Comparison of ENCODE assay signal across 8 cellular contexts in the genomic region with DNA sequence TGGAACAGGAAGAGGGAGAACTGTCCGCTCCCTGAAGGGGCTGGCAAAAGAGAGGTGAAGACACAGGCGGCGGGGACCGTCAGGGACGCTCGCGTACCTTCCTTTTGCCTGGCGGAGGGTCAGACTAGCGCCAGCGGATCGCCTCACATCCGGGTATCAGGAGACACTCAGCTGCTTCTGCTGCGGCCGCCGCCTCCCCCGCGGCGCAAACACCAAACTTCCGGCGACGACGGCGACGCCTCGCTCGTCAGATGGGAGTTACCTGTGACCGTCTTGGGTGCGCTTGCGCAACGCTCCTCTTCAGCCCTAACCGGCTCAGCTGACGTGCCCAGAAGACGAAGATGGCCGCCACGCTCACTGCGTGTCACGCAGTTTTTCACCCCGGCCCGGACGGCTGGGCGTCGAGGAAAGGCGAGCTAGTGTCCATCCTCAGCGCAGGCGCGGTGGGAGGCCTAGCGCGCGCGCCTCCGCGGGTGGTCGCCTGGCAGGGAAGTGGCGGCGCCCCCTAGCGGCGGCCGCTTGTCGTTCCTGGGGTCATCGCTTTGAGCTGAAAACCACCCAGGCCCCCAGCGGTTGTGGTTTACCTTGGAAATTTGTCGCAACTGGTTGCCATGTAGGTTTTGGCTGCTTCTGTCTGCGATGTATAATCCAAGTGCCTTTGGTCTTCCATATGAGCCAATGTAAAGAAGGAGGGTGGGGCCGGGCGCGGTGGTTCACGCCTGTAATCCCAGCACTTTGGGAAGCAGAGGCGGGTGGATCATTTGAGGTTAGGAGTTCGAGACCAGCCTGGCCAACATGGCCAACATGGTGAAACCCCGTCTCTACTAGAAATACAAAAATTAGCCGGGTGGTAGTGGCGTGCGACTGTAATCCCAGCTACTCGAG. TPM values are rescaled to one million over a fixed set of nuclear protein-coding genes. Genes with fewer than 3 reads are reported as not detected.
A peak's percentile ranks its signal among the peaks of the same experiment; 100 is the strongest.
DNase-seq lines count a peak whose midpoint lies in the region; ATAC-seq, FAIRE-seq and TF ChIP-seq lines count a peak whose summit lies in the region.

A gene with protein sequence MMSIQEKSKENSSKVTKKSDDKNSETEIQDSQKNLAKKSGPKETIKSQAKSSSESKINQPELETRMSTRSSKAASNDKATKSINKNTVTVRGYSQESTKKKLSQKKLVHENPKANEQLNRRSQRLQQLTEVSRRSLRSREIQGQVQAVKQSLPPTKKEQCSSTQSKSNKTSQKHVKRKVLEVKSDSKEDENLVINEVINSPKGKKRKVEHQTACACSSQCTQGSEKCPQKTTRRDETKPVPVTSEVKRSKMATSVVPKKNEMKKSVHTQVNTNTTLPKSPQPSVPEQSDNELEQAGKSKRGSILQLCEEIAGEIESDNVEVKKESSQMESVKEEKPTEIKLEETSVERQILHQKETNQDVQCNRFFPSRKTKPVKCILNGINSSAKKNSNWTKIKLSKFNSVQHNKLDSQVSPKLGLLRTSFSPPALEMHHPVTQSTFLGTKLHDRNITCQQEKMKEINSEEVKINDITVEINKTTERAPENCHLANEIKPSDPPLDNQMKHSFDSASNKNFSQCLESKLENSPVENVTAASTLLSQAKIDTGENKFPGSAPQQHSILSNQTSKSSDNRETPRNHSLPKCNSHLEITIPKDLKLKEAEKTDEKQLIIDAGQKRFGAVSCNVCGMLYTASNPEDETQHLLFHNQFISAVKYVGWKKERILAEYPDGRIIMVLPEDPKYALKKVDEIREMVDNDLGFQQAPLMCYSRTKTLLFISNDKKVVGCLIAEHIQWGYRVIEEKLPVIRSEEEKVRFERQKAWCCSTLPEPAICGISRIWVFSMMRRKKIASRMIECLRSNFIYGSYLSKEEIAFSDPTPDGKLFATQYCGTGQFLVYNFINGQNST (minus strand): TSS at position 179 of the 885 bp plus-strand sequence. CDS start 25,861 bp downstream, outside the sequence.

- peak; percentile 98 for TF ChIP-seq POLR2A in Raji (IDR thresholded peaks at IDR 0.05; ENCODE audit: insufficient read depth, low read depth, low read length)

- H3K4me3 ChIP-seq in H7 (ENCODE audit: insufficient read depth, low read depth, low read length) (peak within 1 kb of the TSS; percentile 93), Loucy (ENCODE audit: low read length, poor library complexity, severe bottlenecking) (peak within 1 kb of the TSS; percentile 91), fibroblast of the aortic adventitia (ENCODE audit: low read depth, low read length) (peak within 1 kb of the TSS; percentile 94)

- H3K9me2 ChIP-seq in Loucy (replicated peaks; ENCODE audit: low read depth, low read length) = no peaks in the 10 kb centered on the region

- peaks cover 3% of the 10 kb centered on the region for H3K27me3 Mint-ChIP-seq in nephron progenitor cell (ENCODE audit: low read depth, poor library complexity)
- H3K27me3 Mint-ChIP-seq in stimulated activated naive CD8-positive, alpha-beta T cell treated with anti-CD3 and anti-CD28 coated beads, Interleukin-15, amount 100 ng/mL, for 72 hours = no peaks in the 10 kb centered on the region

- peak within 1 kb of the TSS; percentile 97 for H2AFZ ChIP-seq in Loucy (ENCODE audit: low read length)

- TF ChIP-seq CTCF in Loucy (conservative IDR thresholded peaks at IDR 0.05; ENCODE audit: low read length) (peak; percentile 64), fibroblast of the aortic adventitia (IDR thresholded peaks at IDR 0.05; ENCODE audit: insufficient read depth, low read length) (peak; percentile 68), nephron progenitor cell (IDR thresholded peaks at IDR 0.05) (peak; percentile 96)

- peak within 1 kb of the TSS; percentile 91 for H3K9ac ChIP-seq in Loucy (ENCODE audit: low read depth, low read length, poor library complexity, severe bottlenecking)

- H3K9me3 Mint-ChIP-seq in nephron progenitor cell = peaks cover 11% of the 10 kb centered on the region
- H3K9me3 Mint-ChIP-seq in stimulated activated naive CD8-positive, alpha-beta T cell treated with anti-CD3 and anti-CD28 coated beads, Interleukin-15, amount 100 ng/mL, for 72 hours = no peaks in the 10 kb centered on the region

- H3K27ac Mint-ChIP-seq in nephron progenitor cell = peak within 1 kb of the TSS; percentile 100
- peak within 1 kb of the TSS; percentile 92 to 94 for H3K27ac Mint-ChIP-seq in stimulated activated naive CD8-positive, alpha-beta T cell treated with anti-CD3 and anti-CD28 coated beads, Interleukin-15, amount 100 ng/mL, for 72 hours

- H3K27me3 ChIP-seq in H7 (ENCODE audit: control insufficient read depth, insufficient read depth, low read length) = no peaks in the 10 kb centered on the region
- no peaks in the 10 kb centered on the region for H3K27me3 ChIP-seq in Loucy (ENCODE audit: insufficient read depth, low read length, poor library complexity, severe bottlenecking)

- ATAC-seq in stimulated activated naive CD8-positive, alpha-beta T cell treated with anti-CD3 and anti-CD28 coated beads, Interleukin-15, amount 100 ng/mL, for 72 hours = peak; percentile 93

- H3K79me2 ChIP-seq in Loucy (ENCODE audit: insufficient read depth, low read length) = peaks cover 42% of the 10 kb centered on the region

- FAIRE-seq in G401.6 (lab: Jason Lieb, UNC) = peak; percentile 86

- peaks cover 33% of the 10 kb centered on the region for H3K4me1 ChIP-seq in Loucy (ENCODE audit: insufficient read depth, low read length, poor library complexity, severe bottlenecking)

- H3K4me3 Mint-ChIP-seq in nephron progenitor cell = peak within 1 kb of the TSS; percentile 97
- H3K4me3 Mint-ChIP-seq in stimulated activated naive CD8-positive, alpha-beta T cell treated with anti-CD3 and anti-CD28 coated beads, Interleukin-15, amount 100 ng/mL, for 72 hours = peak within 1 kb of the TSS; percentile 87 to 100

- H3K9me3 ChIP-seq in Loucy (ENCODE audit: insufficient read depth, low read depth, low read length) = no peaks in the 10 kb centered on the region

- H3F3A ChIP-seq in Loucy (ENCODE audit: low read depth) = 0 out of 2 replicates have a peak, but pooled peaks cover 3% of the 10 kb centered on the region

- H3K4me2 ChIP-seq in Loucy (ENCODE audit: low read depth, low read length, poor library complexity, severe bottlenecking) = peak within 1 kb of the TSS; percentile 85

- H3K36me3 Mint-ChIP-seq in nephron progenitor cell (ENCODE audit: low read depth) = peaks cover 18% of the 10 kb centered on the region

- no peaks in the 10 kb centered on the region for H3K36me3 ChIP-seq in H7 (replicated peaks; ENCODE audit: control insufficient read depth, insufficient read depth, low read length)
- no peaks in the 10 kb centered on the region for H3K36me3 ChIP-seq in Loucy (ENCODE audit: insufficient read depth, low read length)

- H4K20me1 ChIP-seq in Loucy (ENCODE audit: insufficient read depth, low read length, poor library complexity, severe bottlenecking) = peaks cover 37% of the 10 kb centered on the region

- DNase-seq in H7 (peak; percentile 94), fibroblast of the aortic adventitia (ENCODE audit: low read depth) (peak; percentile 97), nephron progenitor cell (peak; percentile 94)
- DNase-seq in activated effector memory CD4-positive, alpha-beta T cell treated with Interleukin-2 at 50 U/mL for 16 hours = peak; percentile 91
- peak; percentile 97 to 98 for DNase-seq in stimulated activated naive CD8-positive, alpha-beta T cell treated with anti-CD3 and anti-CD28 coated beads, Interleukin-15, amount 100 ng/mL, for 72 hours

- peaks cover 19% of the 10 kb centered on the region for H3K4me1 Mint-ChIP-seq in nephron progenitor cell
- H3K4me1 Mint-ChIP-seq in stimulated activated naive CD8-positive, alpha-beta T cell treated with anti-CD3 and anti-CD28 coated beads, Interleukin-15, amount 100 ng/mL, for 72 hours = peaks cover 54% of the 10 kb centered on the region

RNA-seq across cellular contexts. Expression of the gene that starts here (rescaled TPM):
- total RNA-seq in H7 (2014; rRNA removed; shearing (Covaris generic)) = 27.4 and 45.4 TPM in 2 replicates
- 15.6 and 26.0 TPM in 2 replicates for total RNA-seq in fibroblast of the aortic adventitia (ENCODE audit: low replicate concordance)

Comparison
In these comparisons a context has a peak if more than half of its experiments do, and no peak if none do; other contexts are left out.
1. Peak in every context shown above with its lines: DNase-seq, ATAC-seq and H3K4me3 ChIP-seq.